8 cellular contexts compared by ENCODE assay signal in the genomic region with DNA sequence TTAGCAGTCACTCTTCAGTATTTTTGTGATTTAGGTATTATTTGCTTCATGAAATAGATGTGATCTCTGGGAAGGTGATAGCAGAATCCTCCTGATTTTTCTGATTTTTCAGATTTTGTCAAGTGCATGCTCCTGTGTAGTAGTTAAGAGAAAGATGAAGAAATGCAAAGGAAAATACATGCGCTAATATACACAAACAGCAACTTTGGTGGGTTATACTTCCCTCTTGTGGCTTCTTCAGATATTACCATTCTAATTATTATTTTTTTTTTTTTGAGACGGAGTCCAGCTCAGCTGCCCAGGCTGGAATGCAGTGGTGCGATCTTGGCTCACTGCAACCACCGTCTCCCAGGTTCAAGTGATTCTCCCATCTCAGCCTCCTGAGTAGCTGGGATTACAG. TPM values are rescaled to one million over a fixed set of nuclear protein-coding genes. Genes with fewer than 3 reads are reported as not detected.
A peak's percentile ranks its signal among the peaks of the same experiment; 100 is the strongest.
DNase-seq lines count a peak whose midpoint lies in the region; ATAC-seq and TF ChIP-seq lines count a peak whose summit lies in the region.

No MANE protein-coding gene starts in this region.

- DNase-seq in A172 (ENCODE audit: low spot score) = peak; percentile 42
- DNase-seq in ELF-1 (ENCODE audit: low read depth, low spot score) = peak; percentile 21
- DNase-seq in activated T-helper 1 cell treated with anti-CD3 and anti-CD28 coated beads, Interleukin-12 subunit alpha, Interleukin-12 subunit beta, Interleukin-2, Interleukin-4 antibody, amounts not matched to agents 30 ng/mL and 10 ng/mL and 1 ng/mL, durations not matched to agents 14 hours and 24 hours and 36 hours (ENCODE audit: low spot score) = no peak
- DNase-seq in iris pigment epithelial cell (ENCODE audit: low read depth) = peak; percentile 34
- DNase-seq in vagina (ENCODE audit: extremely low spot score in 2 of 2) = no peak
- no peak for DNase-seq in activated CD4-positive, alpha-beta T cell treated with anti-CD3 and anti-CD28 coated beads for 48 hours
- no peak for DNase-seq in NCI-H187 treated with DMSO at 0.1 percent for 48 hours (lab: John Stamatoyannopoulos, UW)

- H3K4me3 ChIP-seq in vagina = no peak overlapping the region

- intact Hi-C loops in activated T-helper 1 cell treated with anti-CD3 and anti-CD28 coated beads, Interleukin-12 subunit alpha, Interleukin-12 subunit beta, Interleukin-2, Interleukin-4 antibody, amounts not matched to agents 30 ng/mL and 10 ng/mL and 1 ng/mL, durations not matched to agents 14 hours and 24 hours and 36 hours (cut with micrococcal nuclease) = no loop called here
- intact Hi-C loops in vagina (cut with DNase I) = no loop called here

- ATAC-seq in HG03432 (IDR thresholded peaks at IDR 0.05; ENCODE audit: unreplicated experiment) = peak; percentile 53

- TF ChIP-seq POLR2A in vagina (IDR thresholded peaks at IDR 0.05) = no peak

- no peaks in the 10 kb centered on the region for H3K36me3 ChIP-seq in vagina

- no peaks in the 10 kb centered on the region for H3K9me3 Mint-ChIP-seq in activated T-helper 1 cell treated with anti-CD3 and anti-CD28 coated beads, Interleukin-12 subunit alpha, Interleukin-12 subunit beta, Interleukin-2, Interleukin-4 antibody, amounts not matched to agents 30 ng/mL and 10 ng/mL and 1 ng/mL, durations not matched to agents 14 hours and 24 hours and 36 hours

- peak overlapping the region; percentile 62 for H3K27ac Mint-ChIP-seq in activated T-helper 1 cell treated with anti-CD3 and anti-CD28 coated beads, Interleukin-12 subunit alpha, Interleukin-12 subunit beta, Interleukin-2, Interleukin-4 antibody, amounts not matched to agents 30 ng/mL and 10 ng/mL and 1 ng/mL, durations not matched to agents 14 hours and 24 hours and 36 hours

- H3K4me1 Mint-ChIP-seq in activated T-helper 1 cell treated with anti-CD3 and anti-CD28 coated beads, Interleukin-12 subunit alpha, Interleukin-12 subunit beta, Interleukin-2, Interleukin-4 antibody, amounts not matched to agents 30 ng/mL and 10 ng/mL and 1 ng/mL, durations not matched to agents 14 hours and 24 hours and 36 hours (ENCODE audit: low read depth) = peaks cover 65% of the 10 kb centered on the region

- peak in 2 of 3 experiments; percentile 29 to 40 for TF ChIP-seq CTCF in vagina (IDR thresholded peaks at IDR 0.05)

- H3K9me3 ChIP-seq in vagina = no peaks in the 10 kb centered on the region

- peaks cover 52% of the 10 kb centered on the region for H3K36me3 Mint-ChIP-seq in activated T-helper 1 cell treated with anti-CD3 and anti-CD28 coated beads, Interleukin-12 subunit alpha, Interleukin-12 subunit beta, Interleukin-2, Interleukin-4 antibody, amounts not matched to agents 30 ng/mL and 10 ng/mL and 1 ng/mL, durations not matched to agents 14 hours and 24 hours and 36 hours (ENCODE audit: low read depth)

- no peaks in the 10 kb centered on the region for H3K27me3 ChIP-seq in vagina

- no peaks in the 10 kb centered on the region for H3K27me3 Mint-ChIP-seq in activated T-helper 1 cell treated with anti-CD3 and anti-CD28 coated beads, Interleukin-12 subunit alpha, Interleukin-12 subunit beta, Interleukin-2, Interleukin-4 antibody, amounts not matched to agents 30 ng/mL and 10 ng/mL and 1 ng/mL, durations not matched to agents 14 hours and 24 hours and 36 hours (ENCODE audit: insufficient read depth)

- no peaks in the 10 kb centered on the region for H3K4me1 ChIP-seq in vagina

- H3K27ac ChIP-seq in vagina = no peak overlapping the region

- H3K4me3 Mint-ChIP-seq in activated T-helper 1 cell treated with anti-CD3 and anti-CD28 coated beads, Interleukin-12 subunit alpha, Interleukin-12 subunit beta, Interleukin-2, Interleukin-4 antibody, amounts not matched to agents 30 ng/mL and 10 ng/mL and 1 ng/mL, durations not matched to agents 14 hours and 24 hours and 36 hours = no peak overlapping the region

RNA-seq across cellular contexts. Expression of gene LMNB1, which starts 31.7 kb away (rescaled TPM):
- 135 and 137 TPM in 2 replicates for total RNA-seq in A172 (2014; rRNA removed; shearing (Covaris generic))
- 200 and 209 TPM in 2 replicates for total RNA-seq in activated T-helper 1 cell treated with anti-CD3 and anti-CD28 coated beads, Interleukin-12 subunit alpha, Interleukin-12 subunit beta, Interleukin-2, Interleukin-4 antibody, amounts not matched to agents 30 ng/mL and 10 ng/mL and 1 ng/mL, durations not matched to agents 14 hours and 24 hours and 36 hours
- 20.9 TPM for total RNA-seq in vagina

Comparison
In these comparisons a context has a peak if more than half of its experiments do, and no peak if none do; other contexts are left out.
1. DNase-seq: peak in A172 (single experiment), ELF-1 (single experiment) and iris pigment epithelial cell (single experiment); none in activated T-helper 1 cell treated with anti-CD3 and anti-CD28 coated beads, Interleukin-12 subunit alpha, Interleukin-12 subunit beta, Interleukin-2, Interleukin-4 antibody, amounts not matched to agents 30 ng/mL and 10 ng/mL and 1 ng/mL, durations not matched to agents 14 hours and 24 hours and 36 hours (single experiment), vagina (0 of 2), activated CD4-positive, alpha-beta T cell treated with anti-CD3 and anti-CD28 coated beads for 48 hours (single experiment) and NCI-H187 treated with DMSO at 0.1 percent for 48 hours (single experiment).